Comparison of ENCODE assay signal across 21 cellular contexts in genomic region chr10:113305871-113306270, GRCh38.
DNase-seq lines count a peak whose midpoint lies in the region; ATAC-seq, FAIRE-seq and TF ChIP-seq lines count a peak whose summit lies in the region.
"Had no signal": no experiment of that assay in that cellular context is flagged by ENCODE, and none has a peak within 500 bp of the region (broad histone marks: within the 10 kb centered on the region; RNA-seq: fewer than 3 reads in every experiment).

No MANE protein-coding gene starts in this region.

- peak; percentile 15 for ATAC-seq in stimulated activated naive CD8-positive, alpha-beta T cell treated with anti-CD3 and anti-CD28 coated beads, Interleukin-15, amount 100 ng/mL, for 72 hours
- no peak for ATAC-seq in stimulated activated naive CD8-positive, alpha-beta T cell treated with anti-CD3 and anti-CD28 coated beads, Interleukin-15, Interleukin-2, amounts not matched to agents 100 U/mL and 50 U/mL, for 24 hours
- ATAC-seq: gastrocnemius medialis had no signal

- no peak overlapping the region for H3K4me3 Mint-ChIP-seq in stimulated activated naive CD8-positive, alpha-beta T cell treated with anti-CD3 and anti-CD28 coated beads, Interleukin-15, amount 100 ng/mL, for 72 hours
- no peak overlapping the region for H3K4me3 Mint-ChIP-seq in activated T-helper 1 cell treated with anti-CD3 and anti-CD28 coated beads, Interleukin-12 subunit alpha, Interleukin-12 subunit beta, Interleukin-2, Interleukin-4 antibody, amounts not matched to agents 30 ng/mL and 10 ng/mL and 1 ng/mL, durations not matched to agents 14 hours and 24 hours and 36 hours
- no peak overlapping the region for H3K4me3 Mint-ChIP-seq in activated CD4-positive, alpha-beta memory T cell treated with anti-CD3 and anti-CD28 coated beads, Interleukin-2, amount 10 ng/mL, durations not matched to agents 7 days and 5 days
- H3K4me3 Mint-ChIP-seq: activated CD4-positive, alpha-beta memory T cell treated with anti-CD3 and anti-CD28 coated beads for 36 hours; CD8-positive, alpha-beta memory T cell had no signal

- no peak for DNase-seq in stimulated activated naive CD8-positive, alpha-beta T cell treated with anti-CD3 and anti-CD28 coated beads, Interleukin-15, amount 100 ng/mL, for 72 hours
- no peak for DNase-seq in stimulated activated naive CD8-positive, alpha-beta T cell treated with anti-CD3 and anti-CD28 coated beads, Interleukin-15, Interleukin-2, amounts not matched to agents 100 U/mL and 50 U/mL, for 24 hours
- DNase-seq in astrocyte of the hippocampus (ENCODE audit: low read depth, low spot score) (peak; percentile 82), fibroblast of the aortic adventitia (ENCODE audit: low read depth) (peak; percentile 81), A673 (ENCODE audit: low spot score) (no peak), RCC 7860 (ENCODE audit: low spot score) (no peak)
- DNase-seq in activated T-helper 1 cell treated with anti-CD3 and anti-CD28 coated beads, Interleukin-12 subunit alpha, Interleukin-12 subunit beta, Interleukin-2, Interleukin-4 antibody, amounts not matched to agents 30 ng/mL and 10 ng/mL and 1 ng/mL, durations not matched to agents 14 hours and 24 hours and 36 hours (ENCODE audit: low spot score): no peak
- no peak for DNase-seq in activated CD4-positive, alpha-beta memory T cell treated with anti-CD3 and anti-CD28 coated beads, Interleukin-2, amount 10 ng/mL, durations not matched to agents 7 days and 5 days
- DNase-seq: activated CD4-positive, alpha-beta memory T cell treated with anti-CD3 and anti-CD28 coated beads for 36 hours; activated CD4-positive, CD25-positive, alpha-beta regulatory T cell; activated T-cell treated with anti-CD3 and anti-CD28 coated beads for 4 hours; amniotic stem cell; CD8-positive, alpha-beta memory T cell; DMS53; gastrocnemius medialis; H7; kidney glomerular epithelial cell; mammary epithelial cell; NCI-H524 had no signal

- H3K27ac Mint-ChIP-seq in stimulated activated naive CD8-positive, alpha-beta T cell treated with anti-CD3 and anti-CD28 coated beads, Interleukin-15, amount 100 ng/mL, for 72 hours: no peak overlapping the region
- no peak overlapping the region for H3K27ac Mint-ChIP-seq in activated T-helper 1 cell treated with anti-CD3 and anti-CD28 coated beads, Interleukin-12 subunit alpha, Interleukin-12 subunit beta, Interleukin-2, Interleukin-4 antibody, amounts not matched to agents 30 ng/mL and 10 ng/mL and 1 ng/mL, durations not matched to agents 14 hours and 24 hours and 36 hours
- H3K27ac Mint-ChIP-seq in activated CD4-positive, alpha-beta memory T cell treated with anti-CD3 and anti-CD28 coated beads, Interleukin-2, amount 10 ng/mL, durations not matched to agents 7 days and 5 days: no peak overlapping the region
- H3K27ac Mint-ChIP-seq: activated CD4-positive, alpha-beta memory T cell treated with anti-CD3 and anti-CD28 coated beads for 36 hours; CD8-positive, alpha-beta memory T cell had no signal

- no peaks in the 10 kb centered on the region for H3K4me1 ChIP-seq in A673 (ENCODE audit: insufficient read depth, low read length, poor library complexity, severe bottlenecking)
- H3K4me1 ChIP-seq: gastrocnemius medialis had no signal

- no peaks in the 10 kb centered on the region for H3K4me1 Mint-ChIP-seq in stimulated activated naive CD8-positive, alpha-beta T cell treated with anti-CD3 and anti-CD28 coated beads, Interleukin-15, amount 100 ng/mL, for 72 hours
- no peaks in the 10 kb centered on the region for H3K4me1 Mint-ChIP-seq in activated T-helper 1 cell treated with anti-CD3 and anti-CD28 coated beads, Interleukin-12 subunit alpha, Interleukin-12 subunit beta, Interleukin-2, Interleukin-4 antibody, amounts not matched to agents 30 ng/mL and 10 ng/mL and 1 ng/mL, durations not matched to agents 14 hours and 24 hours and 36 hours (ENCODE audit: low read depth)
- H3K4me1 Mint-ChIP-seq in activated CD4-positive, alpha-beta memory T cell treated with anti-CD3 and anti-CD28 coated beads, Interleukin-2, amount 10 ng/mL, durations not matched to agents 7 days and 5 days: no peaks in the 10 kb centered on the region
- H3K4me1 Mint-ChIP-seq: CD8-positive, alpha-beta memory T cell had no signal

- BruUV-seq in A673 (replicated peaks; lab: Mats Ljungman, UMichigan): no TSS peak

- H3K4me3 ChIP-seq in fibroblast of the aortic adventitia (ENCODE audit: low read depth, low read length) (no peak overlapping the region), A673 (ENCODE audit: low read depth, low read length, poor library complexity, severe bottlenecking) (no peak overlapping the region)
- H3K4me3 ChIP-seq: gastrocnemius medialis had no signal

- peaks cover under 1% of the 10 kb centered on the region for H3K27me3 ChIP-seq in A673 (replicated peaks; ENCODE audit: insufficient read depth, low read depth, low read length, poor library complexity)
- H3K27me3 ChIP-seq: gastrocnemius medialis, neutrophil had no signal

- no peak for FAIRE-seq in RCC 7860 (lab: Jason Lieb, UNC)

- CTCF ChIA-PET in A673 (lab: Charles Lee): no interaction called here
- CTCF ChIA-PET in activated CD4-positive, alpha-beta memory T cell treated with anti-CD3 and anti-CD28 coated beads, Interleukin-2, amount 10 ng/mL, durations not matched to agents 7 days and 5 days (lab: Charles Lee): no interaction called here

- no peaks in the 10 kb centered on the region for H3K9me3 Mint-ChIP-seq in stimulated activated naive CD8-positive, alpha-beta T cell treated with anti-CD3 and anti-CD28 coated beads, Interleukin-15, amount 100 ng/mL, for 72 hours
- H3K9me3 Mint-ChIP-seq in activated T-helper 1 cell treated with anti-CD3 and anti-CD28 coated beads, Interleukin-12 subunit alpha, Interleukin-12 subunit beta, Interleukin-2, Interleukin-4 antibody, amounts not matched to agents 30 ng/mL and 10 ng/mL and 1 ng/mL, durations not matched to agents 14 hours and 24 hours and 36 hours: no peaks in the 10 kb centered on the region
- no peaks in the 10 kb centered on the region for H3K9me3 Mint-ChIP-seq in activated CD4-positive, alpha-beta memory T cell treated with anti-CD3 and anti-CD28 coated beads, Interleukin-2, amount 10 ng/mL, durations not matched to agents 7 days and 5 days
- H3K9me3 Mint-ChIP-seq: activated CD4-positive, alpha-beta memory T cell treated with anti-CD3 and anti-CD28 coated beads for 36 hours; CD8-positive, alpha-beta memory T cell had no signal

- H3K27me3 Mint-ChIP-seq in stimulated activated naive CD8-positive, alpha-beta T cell treated with anti-CD3 and anti-CD28 coated beads, Interleukin-15, amount 100 ng/mL, for 72 hours: peaks cover 3% of the 10 kb centered on the region
- H3K27me3 Mint-ChIP-seq in activated T-helper 1 cell treated with anti-CD3 and anti-CD28 coated beads, Interleukin-12 subunit alpha, Interleukin-12 subunit beta, Interleukin-2, Interleukin-4 antibody, amounts not matched to agents 30 ng/mL and 10 ng/mL and 1 ng/mL, durations not matched to agents 14 hours and 24 hours and 36 hours (ENCODE audit: insufficient read depth): peaks cover 7% of the 10 kb centered on the region
- no peaks in the 10 kb centered on the region for H3K27me3 Mint-ChIP-seq in activated CD4-positive, alpha-beta memory T cell treated with anti-CD3 and anti-CD28 coated beads, Interleukin-2, amount 10 ng/mL, durations not matched to agents 7 days and 5 days

- no peaks in the 10 kb centered on the region for H3K9me3 ChIP-seq in A673 (ENCODE audit: low read depth, low read length, poor library complexity, severe bottlenecking)
- H3K9me3 ChIP-seq: gastrocnemius medialis, neutrophil had no signal

- no peaks in the 10 kb centered on the region for H3K36me3 Mint-ChIP-seq in activated T-helper 1 cell treated with anti-CD3 and anti-CD28 coated beads, Interleukin-12 subunit alpha, Interleukin-12 subunit beta, Interleukin-2, Interleukin-4 antibody, amounts not matched to agents 30 ng/mL and 10 ng/mL and 1 ng/mL, durations not matched to agents 14 hours and 24 hours and 36 hours (ENCODE audit: low read depth)
- H3K36me3 Mint-ChIP-seq in activated CD4-positive, alpha-beta memory T cell treated with anti-CD3 and anti-CD28 coated beads, Interleukin-2, amount 10 ng/mL, durations not matched to agents 7 days and 5 days (ENCODE audit: low read depth): no peaks in the 10 kb centered on the region
- H3K36me3 Mint-ChIP-seq: activated CD4-positive, alpha-beta memory T cell treated with anti-CD3 and anti-CD28 coated beads for 36 hours; CD8-positive, alpha-beta memory T cell had no signal

- TF ChIP-seq CTCF in fibroblast of the aortic adventitia (IDR thresholded peaks at IDR 0.05; ENCODE audit: insufficient read depth, low read length) (no peak), A673 (conservative IDR thresholded peaks at IDR 0.05; ENCODE audit: low read depth, low read length) (no peak)

- H3K27ac ChIP-seq in A673 (ENCODE audit: low read depth, low read length, poor library complexity, severe bottlenecking): no peak overlapping the region
- H3K27ac ChIP-seq: gastrocnemius medialis, neutrophil, RWPE1 had no signal

- intact Hi-C loops in A673 (cut with micrococcal nuclease; ENCODE audit: unreplicated experiment): no loop called here
- intact Hi-C loops in activated T-helper 1 cell treated with anti-CD3 and anti-CD28 coated beads, Interleukin-12 subunit alpha, Interleukin-12 subunit beta, Interleukin-2, Interleukin-4 antibody, amounts not matched to agents 30 ng/mL and 10 ng/mL and 1 ng/mL, durations not matched to agents 14 hours and 24 hours and 36 hours (cut with micrococcal nuclease): no loop called here

- POLR2A ChIA-PET in A673 (lab: Charles Lee; ENCODE audit: low non-redundant PET): no interaction called here
- POLR2A ChIA-PET in activated CD4-positive, alpha-beta memory T cell treated with anti-CD3 and anti-CD28 coated beads, Interleukin-2, amount 10 ng/mL, durations not matched to agents 7 days and 5 days (lab: Charles Lee): no interaction called here

- H3K36me3 ChIP-seq in A673 (ENCODE audit: insufficient read depth, low read length, poor library complexity, severe bottlenecking): no peaks in the 10 kb centered on the region
- H3K36me3 ChIP-seq: gastrocnemius medialis, neutrophil had no signal

Comparison
In these comparisons a context has a peak if more than half of its experiments do, and no peak if none do; other contexts are left out.
1. DNase-seq: peak in astrocyte of the hippocampus (single experiment) and fibroblast of the aortic adventitia (single experiment); none in stimulated activated naive CD8-positive, alpha-beta T cell treated with anti-CD3 and anti-CD28 coated beads, Interleukin-15, amount 100 ng/mL, for 72 hours (0 of 2), stimulated activated naive CD8-positive, alpha-beta T cell treated with anti-CD3 and anti-CD28 coated beads, Interleukin-15, Interleukin-2, amounts not matched to agents 100 U/mL and 50 U/mL, for 24 hours (single experiment), A673 (single experiment), activated T-helper 1 cell treated with anti-CD3 and anti-CD28 coated beads, Interleukin-12 subunit alpha, Interleukin-12 subunit beta, Interleukin-2, Interleukin-4 antibody, amounts not matched to agents 30 ng/mL and 10 ng/mL and 1 ng/mL, durations not matched to agents 14 hours and 24 hours and 36 hours (single experiment), RCC 7860 (single experiment) and activated CD4-positive, alpha-beta memory T cell treated with anti-CD3 and anti-CD28 coated beads, Interleukin-2, amount 10 ng/mL, durations not matched to agents 7 days and 5 days (single experiment).